Comparison of ENCODE assay signal across 27 cellular contexts in the genomic region with DNA sequence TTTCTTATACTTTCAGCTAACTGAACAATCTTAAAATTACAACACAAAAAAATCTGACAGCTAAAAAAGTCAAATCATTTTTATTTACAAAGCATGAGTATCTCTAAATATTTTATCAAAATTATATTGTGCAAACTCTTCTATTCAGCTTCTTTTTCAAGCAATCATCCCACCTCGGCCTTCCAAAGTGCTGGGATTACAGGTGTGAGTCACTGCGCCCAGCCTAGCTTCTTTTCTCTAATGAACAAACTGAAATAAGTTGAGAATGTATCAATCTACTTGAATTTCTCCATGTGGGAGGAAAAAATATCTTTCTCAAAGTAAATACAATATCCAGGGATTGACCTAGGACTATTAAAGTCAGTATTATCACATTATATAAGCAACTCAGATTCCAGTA. TPM values are rescaled to one million over a fixed set of nuclear protein-coding genes. Genes with fewer than 3 reads are reported as not detected.
DNase-seq lines count a peak whose midpoint lies in the region; ATAC-seq lines count a peak whose summit lies in the region.
"Had no signal": no experiment of that assay in that cellular context is flagged by ENCODE, and none has a peak within 500 bp of the region (broad histone marks: within the 10 kb centered on the region; RNA-seq: fewer than 3 reads in every experiment).

No MANE protein-coding gene starts in this region.

- H3K27me3 Mint-ChIP-seq in activated CD4-positive, alpha-beta memory T cell treated with anti-CD3 and anti-CD28 coated beads, Interleukin-2, amount 10 ng/mL, durations not matched to agents 7 days and 5 days = no peaks in the 10 kb centered on the region
- H3K27me3 Mint-ChIP-seq in activated CD4-positive, alpha-beta memory T cell treated with anti-CD3 and anti-CD28 coated beads for 36 hours = no peaks in the 10 kb centered on the region
- H3K27me3 Mint-ChIP-seq in activated T-cell treated with anti-CD3 and anti-CD28 coated beads, Interleukin-2, amount 50 U/mL, for 72 hours (ENCODE audit: low read depth) = no peaks in the 10 kb centered on the region
- H3K27me3 Mint-ChIP-seq: B cell; CD4-positive, alpha-beta memory T cell; CD4-positive, alpha-beta T cell; CD4-positive, CD25-positive, alpha-beta regulatory T cell; CD8-positive, alpha-beta memory T cell had no signal

- CTCF ChIA-PET in activated CD4-positive, alpha-beta memory T cell treated with anti-CD3 and anti-CD28 coated beads, Interleukin-2, amount 10 ng/mL, durations not matched to agents 7 days and 5 days (lab: Charles Lee) = interaction anchor here (1.1 kb wide), 1 partner anchor 9 kb away, joined by 3 read pairs; no protein-coding TSS in a partner anchor
- CTCF ChIA-PET in activated CD4-positive, alpha-beta memory T cell treated with anti-CD3 and anti-CD28 coated beads for 36 hours (lab: Charles Lee) = no interaction called here

- peaks cover 67% of the 10 kb centered on the region for H3K36me3 Mint-ChIP-seq in activated CD4-positive, alpha-beta memory T cell treated with anti-CD3 and anti-CD28 coated beads, Interleukin-2, amount 10 ng/mL, durations not matched to agents 7 days and 5 days (ENCODE audit: low read depth)
- peaks cover 37% of the 10 kb centered on the region for H3K36me3 Mint-ChIP-seq in activated CD4-positive, alpha-beta memory T cell treated with anti-CD3 and anti-CD28 coated beads for 36 hours
- H3K36me3 Mint-ChIP-seq in activated T-cell treated with anti-CD3 and anti-CD28 coated beads, Interleukin-2, amount 50 U/mL, for 72 hours (ENCODE audit: insufficient read depth in 2 of 2) = peaks cover 2 to 21% of the 10 kb centered on the region in 2 donors

- intact Hi-C loops in activated CD4-positive, alpha-beta memory T cell treated with anti-CD3 and anti-CD28 coated beads for 36 hours (cut with micrococcal nuclease) = no loop called here

- no peak for ATAC-seq in activated T-cell treated with anti-CD3 and anti-CD28 coated beads, Interleukin-2, amount 50 U/mL, for 72 hours (replicated peaks in 1 of 2)
- ATAC-seq: A549; CD8-positive, alpha-beta T cell had no signal

- H3K9me3 Mint-ChIP-seq in activated CD4-positive, alpha-beta memory T cell treated with anti-CD3 and anti-CD28 coated beads, Interleukin-2, amount 10 ng/mL, durations not matched to agents 7 days and 5 days = no peaks in the 10 kb centered on the region
- no peaks in the 10 kb centered on the region for H3K9me3 Mint-ChIP-seq in activated CD4-positive, alpha-beta memory T cell treated with anti-CD3 and anti-CD28 coated beads for 36 hours
- no peaks in the 10 kb centered on the region for H3K9me3 Mint-ChIP-seq in activated T-cell treated with anti-CD3 and anti-CD28 coated beads, Interleukin-2, amount 50 U/mL, for 72 hours
- H3K9me3 Mint-ChIP-seq: CD4-positive, alpha-beta memory T cell; CD4-positive, alpha-beta T cell; CD4-positive, CD25-positive, alpha-beta regulatory T cell; CD8-positive, alpha-beta memory T cell; CD8-positive, alpha-beta T cell had no signal

- POLR2A ChIA-PET in activated CD4-positive, alpha-beta memory T cell treated with anti-CD3 and anti-CD28 coated beads, Interleukin-2, amount 10 ng/mL, durations not matched to agents 7 days and 5 days (lab: Charles Lee) = no interaction called here
- POLR2A ChIA-PET in activated CD4-positive, alpha-beta memory T cell treated with anti-CD3 and anti-CD28 coated beads for 36 hours (lab: Charles Lee) = no interaction called here

- H3K27ac Mint-ChIP-seq in activated CD4-positive, alpha-beta memory T cell treated with anti-CD3 and anti-CD28 coated beads, Interleukin-2, amount 10 ng/mL, durations not matched to agents 7 days and 5 days = peak overlapping the region; percentile 19
- H3K27ac Mint-ChIP-seq in activated CD4-positive, alpha-beta memory T cell treated with anti-CD3 and anti-CD28 coated beads for 36 hours = no peak overlapping the region
- H3K27ac Mint-ChIP-seq in activated T-cell treated with anti-CD3 and anti-CD28 coated beads, Interleukin-2, amount 50 U/mL, for 72 hours = peak overlapping the region; percentile 46
- H3K27ac Mint-ChIP-seq: B cell; CD4-positive, alpha-beta T cell had no signal

- no peak overlapping the region for H3K4me3 Mint-ChIP-seq in activated CD4-positive, alpha-beta memory T cell treated with anti-CD3 and anti-CD28 coated beads, Interleukin-2, amount 10 ng/mL, durations not matched to agents 7 days and 5 days
- H3K4me3 Mint-ChIP-seq in activated CD4-positive, alpha-beta memory T cell treated with anti-CD3 and anti-CD28 coated beads for 36 hours = no peak overlapping the region
- no peak overlapping the region for H3K4me3 Mint-ChIP-seq in activated T-cell treated with anti-CD3 and anti-CD28 coated beads, Interleukin-2, amount 50 U/mL, for 72 hours
- H3K4me3 Mint-ChIP-seq: B cell; CD14-positive monocyte; CD4-positive, alpha-beta memory T cell; CD4-positive, alpha-beta T cell; CD4-positive, CD25-positive, alpha-beta regulatory T cell; CD8-positive, alpha-beta memory T cell; CD8-positive, alpha-beta T cell had no signal

- H3K4me1 Mint-ChIP-seq in activated CD4-positive, alpha-beta memory T cell treated with anti-CD3 and anti-CD28 coated beads, Interleukin-2, amount 10 ng/mL, durations not matched to agents 7 days and 5 days = no peaks in the 10 kb centered on the region
- no peaks in the 10 kb centered on the region for H3K4me1 Mint-ChIP-seq in activated CD4-positive, alpha-beta memory T cell treated with anti-CD3 and anti-CD28 coated beads for 36 hours (ENCODE audit: low read depth)
- no peaks in the 10 kb centered on the region for H3K4me1 Mint-ChIP-seq in activated T-cell treated with anti-CD3 and anti-CD28 coated beads, Interleukin-2, amount 50 U/mL, for 72 hours (ENCODE audit: low read depth)
- H3K4me1 Mint-ChIP-seq: B cell; CD14-positive monocyte; CD4-positive, alpha-beta memory T cell had no signal

- DNase-seq in activated CD4-positive, alpha-beta memory T cell treated with anti-CD3 and anti-CD28 coated beads, Interleukin-2, amount 10 ng/mL, durations not matched to agents 7 days and 5 days = no peak
- no peak for DNase-seq in activated CD4-positive, alpha-beta memory T cell treated with anti-CD3 and anti-CD28 coated beads for 36 hours
- no peak for DNase-seq in activated T-cell treated with anti-CD3 and anti-CD28 coated beads, Interleukin-2, amount 50 U/mL, for 72 hours
- no peak for DNase-seq in activated T-cell treated with anti-CD3 and anti-CD28 coated beads, Interleukin-2, amount 50 U/mL, for 1 hour
- DNase-seq: 8988T; ACHN; AML-193; BE2C; C1 segment of cervical spinal cord; Caco-2; Calu3; CD4-positive, alpha-beta memory T cell; CD4-positive, alpha-beta T cell; CD4-positive, CD25-positive, alpha-beta regulatory T cell; CD8-positive, alpha-beta memory T cell; CD8-positive, alpha-beta T cell; COR-L47; DMS 273 treated with DMSO at 0.1 percent for 48 hours; DMS153; DMS53; DMS79; DMS79 treated with DMSO at 0.1 percent for 48 hours; DND-41; EL had no signal

RNA-seq across cellular contexts. Expression of gene NDUFS1, which starts 14.9 kb away (rescaled TPM):
- 10 to 100 TPM; 62.2 to 65.4 TPM for total RNA-seq in activated CD4-positive, alpha-beta memory T cell treated with anti-CD3 and anti-CD28 coated beads, Interleukin-2, amount 10 ng/mL, durations not matched to agents 7 days and 5 days
- 10 to 100 TPM; 79.2 to 80.8 TPM for total RNA-seq in activated CD4-positive, alpha-beta memory T cell treated with anti-CD3 and anti-CD28 coated beads for 36 hours
- total RNA-seq in activated T-cell treated with anti-CD3 and anti-CD28 coated beads, Interleukin-2, amount 50 U/mL, for 72 hours = 10 to 100 TPM; 72.2 to 90.2 TPM

RNA-seq across cellular contexts. Expression of gene EEF1B2, which starts 15.3 kb away (rescaled TPM):
- 100 to 1,000 TPM; 473 to 489 TPM for total RNA-seq in activated CD4-positive, alpha-beta memory T cell treated with anti-CD3 and anti-CD28 coated beads, Interleukin-2, amount 10 ng/mL, durations not matched to agents 7 days and 5 days
- total RNA-seq in activated CD4-positive, alpha-beta memory T cell treated with anti-CD3 and anti-CD28 coated beads for 36 hours = 1,000 to 10,000 TPM; 1,180 to 1,194 TPM
- 1,000 to 10,000 TPM; 1,092 to 1,125 TPM for total RNA-seq in activated T-cell treated with anti-CD3 and anti-CD28 coated beads, Interleukin-2, amount 50 U/mL, for 72 hours

RNA-seq across cellular contexts. Expression of gene INO80D, which starts 58.4 kb away (rescaled TPM):
- 10 to 100 TPM; 25.4 to 26.5 TPM for total RNA-seq in activated CD4-positive, alpha-beta memory T cell treated with anti-CD3 and anti-CD28 coated beads, Interleukin-2, amount 10 ng/mL, durations not matched to agents 7 days and 5 days
- total RNA-seq in activated CD4-positive, alpha-beta memory T cell treated with anti-CD3 and anti-CD28 coated beads for 36 hours = 10 to 100 TPM; 14.5 to 15.3 TPM
- 10 to 100 TPM; 30.2 to 32.2 TPM for total RNA-seq in activated T-cell treated with anti-CD3 and anti-CD28 coated beads, Interleukin-2, amount 50 U/mL, for 72 hours
